ENCODE assay signal across 8 cellular contexts in genomic region chr5:111511174-111512025, GRCh38. TPM values are rescaled to one million over a fixed set of nuclear protein-coding genes. Genes with fewer than 3 reads are reported as not detected.
DNase-seq lines count a peak whose midpoint lies in the region; ATAC-seq and TF ChIP-seq lines count a peak whose summit lies in the region.

No MANE protein-coding gene starts in this region.

- peak overlapping the region; percentile 17; the same call in 1 of the 2 replicates for H2BK120ac ChIP-seq in IMR-90 (ENCODE audit: low read depth, low read length)

- POLR2A ChIA-PET in IMR-90 (lab: Charles Lee; ENCODE audit: unreplicated experiment), result no interaction called here
- POLR2A ChIA-PET in MCF 10A (lab: Yijun Ruan, JAX), result interaction anchor here (0.6 to 5.4 kb wide), 12 partner anchors 15 to 1456 kb away, joined by 3 to 105 read pairs (median 3); partner anchors contain the start of gene NREP

- peak overlapping the region; percentile 74 for H3K4me3 ChIP-seq in IMR-90 (ENCODE audit: insufficient read depth, low read depth, low read length)
- H3K4me3 ChIP-seq in left lung, result peak overlapping the region; percentile 77 to 91
- H3K4me3 ChIP-seq in testis, result peak overlapping the region; percentile 74 to 87

- peak overlapping the region; percentile 66 for H3K4me2 ChIP-seq in IMR-90 (ENCODE audit: low read depth, low read length)

- intact Hi-C loops in IMR-90 (cut with micrococcal nuclease) (loop anchor here (2.0 to 10.0 kb wide), 2 partner anchors 287 to 757 kb away; partner anchors contain the start of gene CAMK4), MCF 10A (cut with micrococcal nuclease) (no loop called here), left lung (cut with DNase I) (no loop called here), testis (cut with DNase I; ENCODE audit: low total_unique reads) (no loop called here)

- dilution Hi-C loops in IMR-90 (cut with HindIII; ENCODE audit: low sequenced_read_pairs, unreplicated experiment), result no loop called here

- H3K27me3 ChIP-seq in IMR-90 (ENCODE audit: control insufficient read depth, insufficient read depth, low read length), result no peaks in the 10 kb centered on the region
- no peaks in the 10 kb centered on the region for H3K27me3 ChIP-seq in left lung
- no peaks in the 10 kb centered on the region for H3K27me3 ChIP-seq in testis

- no peaks in the 10 kb centered on the region for H3K9me1 ChIP-seq in IMR-90 (ENCODE audit: insufficient read depth, low read length)

- in situ Hi-C loops in IMR-90 (cut with MboI; ENCODE audit: low sequenced_read_pairs), result no loop called here

- peak overlapping the region; percentile 90 for H2AFZ ChIP-seq in IMR-90 (replicated peaks; ENCODE audit: low read length, poor library complexity)

- no peaks in the 10 kb centered on the region for H3K36me3 Mint-ChIP-seq in MCF 10A (ENCODE audit: insufficient read depth, unreplicated experiment)

- no peak overlapping the region for H2BK5ac ChIP-seq in IMR-90 (ENCODE audit: low read depth, low read length, poor library complexity, severe bottlenecking)

- H3K9me3 Mint-ChIP-seq in MCF 10A (ENCODE audit: unreplicated experiment), result no peaks in the 10 kb centered on the region

- H3K23ac ChIP-seq in IMR-90 (ENCODE audit: low read depth, low read length), result peak overlapping the region; percentile 39; the same call in 1 of the 2 replicates

- peak overlapping the region; percentile 65; the same call in 1 of the 2 replicates for H3K4ac ChIP-seq in IMR-90 (ENCODE audit: low read depth, low read length)

- WGBS in IMR-90 (ENCODE audit: extremely low coverage in 2 of 2, insufficient read length in 1 of 2), 2 experiments, result 0% methylated on average over 1 of the region's 9 CpGs; no CpG with 5 or more reads in 1 of the 2 experiments
- 2 to 7% methylated on average over 2 to 9 of the region's 9 CpGs for WGBS in testis, 2 donors

- H3K27ac Mint-ChIP-seq in MCF 10A (ENCODE audit: low read depth, unreplicated experiment), result peak overlapping the region; percentile 65

- no peaks in the 10 kb centered on the region for H3K27me3 Mint-ChIP-seq in MCF 10A (ENCODE audit: insufficient read depth, unreplicated experiment)

- H3K56ac ChIP-seq in IMR-90 (ENCODE audit: extremely low read depth, insufficient read depth, low read length), result 0 out of 2 replicates have a peak overlapping the region, but pooled peaks have one; percentile 43

- H2AK9ac ChIP-seq in IMR-90 (replicated peaks; ENCODE audit: low read depth, low read length, poor library complexity), result peak overlapping the region; percentile 90

- H4K20me1 ChIP-seq in IMR-90 (ENCODE audit: insufficient read depth, low read length), result no peaks in the 10 kb centered on the region

- H2BK15ac ChIP-seq in IMR-90 (ENCODE audit: low read depth, low read length), result no peak overlapping the region

- H3K27ac ChIP-seq in IMR-90 (ENCODE audit: insufficient read depth, low read length) (no peak overlapping the region; the same call in 1 of the 2 replicates), left lung (peak overlapping the region; percentile 92 to 93), testis (peak overlapping the region; percentile 86 to 89)

- DNase-seq in CD1c-positive myeloid dendritic cell (ENCODE audit: extremely low spot score) (peak; percentile 20), IMR-90 (peak; percentile 40), MCF 10A (ENCODE audit: unreplicated experiment) (peak; percentile 28), left lung (no peak), testis (no peak), activated gamma-delta T cell treated with Interleukin-2 at 50 U/mL for 16 hours (no peak), NOMO-1 (lab: John Stamatoyannopoulos, UW; ENCODE audit: unreplicated experiment in 2 of 2) (no peak)

- H3K14ac ChIP-seq in IMR-90 (replicated peaks; ENCODE audit: low read depth, low read length), result peak overlapping the region; percentile 19

- H3K9ac ChIP-seq in IMR-90 (ENCODE audit: low read depth, low read length), result peak overlapping the region; percentile 41

- BruUV-seq in IMR-90 (replicated peaks; lab: Mats Ljungman, UMichigan) (TSS peak; percentile 55), MCF 10A (replicated peaks; lab: Mats Ljungman, UMichigan) (TSS peak; percentile 45)

- H4K5ac ChIP-seq in IMR-90 (ENCODE audit: low read depth, low read length), result peak overlapping the region; percentile 27; the same call in 1 of the 2 replicates

- peaks cover 0 to 15% of the 10 kb centered on the region in 2 experiments; a peak in 2 of 4 replicates for H3K79me1 ChIP-seq in IMR-90 (ENCODE audit: low read depth in 1 of 2, low read length in 2 of 2)

- peaks cover 38% of the 10 kb centered on the region for H3K4me1 Mint-ChIP-seq in MCF 10A (ENCODE audit: insufficient read depth, unreplicated experiment)

- H3K9me3 ChIP-seq in IMR-90 (ENCODE audit: control insufficient read depth, insufficient read depth, low read length), result no peaks in the 10 kb centered on the region
- H3K9me3 ChIP-seq in left lung, result no peaks in the 10 kb centered on the region
- no peaks in the 10 kb centered on the region for H3K9me3 ChIP-seq in testis

- no peak for TF ChIP-seq RAD21 in IMR-90 (IDR thresholded peaks at IDR 0.05; ENCODE audit: low read length)

- CTCF ChIA-PET in IMR-90 (lab: Yijun Ruan, JAX) (interaction anchor here (0.6 to 1.2 kb wide), 2 partner anchors 20 to 137 kb away, joined by 4 to 6 read pairs; no protein-coding TSS in a partner anchor), MCF 10A (lab: Yijun Ruan, JAX) (interaction anchor here (0.6 to 1.8 kb wide), 5 partner anchors 14 to 355 kb away, joined by 3 to 5 read pairs (median 3); no protein-coding TSS in a partner anchor)

- H2BK20ac ChIP-seq in IMR-90 (ENCODE audit: low read depth, low read length), result no peak overlapping the region

- ATAC-seq in GM21390 (IDR thresholded peaks at IDR 0.05; ENCODE audit: unreplicated experiment), result peak; percentile 12
- peak; percentile 1 for ATAC-seq in IMR-90 (ENCODE audit: low read depth)
- peak; percentile 24 for ATAC-seq in left lung

- TF ChIP-seq POLR2A in IMR-90 (IDR thresholded peaks at IDR 0.05; ENCODE audit: low read depth, low read length), result no peak
- no peak for TF ChIP-seq POLR2A in testis (IDR thresholded peaks at IDR 0.05)

- H3K18ac ChIP-seq in IMR-90 (ENCODE audit: low read depth, low read length), result no peak overlapping the region

- H4K8ac ChIP-seq in IMR-90 (ENCODE audit: low read depth in 2 of 2, low read length in 2 of 2), result peak overlapping the region; percentile 6 to 54; a peak in 1 of 4 replicates

- no peaks in the 10 kb centered on the region for H3K36me3 ChIP-seq in IMR-90 (ENCODE audit: control insufficient read depth, insufficient read depth, low read length)
- no peaks in the 10 kb centered on the region for H3K36me3 ChIP-seq in left lung
- no peaks in the 10 kb centered on the region for H3K36me3 ChIP-seq in testis (ENCODE audit: low read depth, missing control alignments)

- H2AK5ac ChIP-seq in IMR-90 (ENCODE audit: low read depth, low read length), result no peak overlapping the region

- peak overlapping the region; percentile 76 for H3K4me3 Mint-ChIP-seq in MCF 10A (ENCODE audit: unreplicated experiment)

- TF ChIP-seq CTCF in IMR-90 (conservative IDR thresholded peaks at IDR 0.05; ENCODE audit: low read depth, low read length) (no peak), MCF 10A (IDR thresholded peaks at IDR 0.05; ENCODE audit: unreplicated experiment) (no peak), left lung (IDR thresholded peaks at IDR 0.05) (no peak), testis (IDR thresholded peaks at IDR 0.05) (no peak)

- H3K4me1 ChIP-seq in IMR-90 (ENCODE audit: control insufficient read depth, insufficient read depth, low read length), result no peaks in the 10 kb centered on the region
- H3K4me1 ChIP-seq in left lung, result peaks cover 0 to 39% of the 10 kb centered on the region in 2 donors
- H3K4me1 ChIP-seq in testis, result no peaks in the 10 kb centered on the region

- no peak overlapping the region for H4K91ac ChIP-seq in IMR-90 (ENCODE audit: insufficient read depth, low read depth, low read length)

TF ChIP-seq in IMR-90, 13 proteins besides CTCF, POLR2A, EP300 and RAD21:
- TF ChIP-seq RFX5 (IDR thresholded peaks at IDR 0.05; ENCODE audit: low read depth, low read length) (no peak), USF2 (IDR thresholded peaks at IDR 0.05; ENCODE audit: low read depth, low read length) (no peak), CHD1 (IDR thresholded peaks at IDR 0.05; ENCODE audit: low read depth, low read length) (no peak), BHLHE40 (IDR thresholded peaks at IDR 0.05; ENCODE audit: low read depth, low read length) (no peak), SMC3 (IDR thresholded peaks at IDR 0.05; ENCODE audit: low read depth, low read length) (no peak), MAZ (IDR thresholded peaks at IDR 0.05; ENCODE audit: borderline replicate concordance, low read depth, low read length) (no peak), MAFK (IDR thresholded peaks at IDR 0.05; ENCODE audit: low read depth, low read length) (no peak), CEBPB (IDR thresholded peaks at IDR 0.05; ENCODE audit: low read depth, low read length) (no peak), NFE2L2 (IDR thresholded peaks at IDR 0.05; ENCODE audit: low read depth, low read length) (no peak), MXI1 (IDR thresholded peaks at IDR 0.05; ENCODE audit: borderline replicate concordance, low read depth, low read length) (no peak)

RNA-seq across cellular contexts. Expression of gene STARD4, which starts 0.9 kb away (rescaled TPM):
- 30.3 and 63.0 TPM in 2 replicates for total RNA-seq in IMR-90 (2012; rRNA removed)
- 15.9 and 21.5 TPM in 2 replicates for polyA plus RNA-seq in IMR-90 (2012; rRNA removed)
- polyA plus RNA-seq in IMR-90 (2012; cell fraction: cytosol; rRNA removed), result 4.1 and 10.6 TPM in 2 replicates
- polyA plus RNA-seq in IMR-90 (2012; cell fraction: nucleus; rRNA removed; ENCODE audit: low replicate concordance), result 4.4 and 26.9 TPM in 2 replicates
- total RNA-seq in MCF 10A (2022), result 31.1 and 33.1 TPM in 2 replicates
- total RNA-seq in left lung, result 10 to 100 TPM; 39.6 to 68.2 TPM
- total RNA-seq in testis, result 10 to 100 TPM; 13.5 to 18.0 TPM
- polyA plus RNA-seq in testis (ENCODE audit: insufficient read depth, low read depth, low replicate concordance), result 8.0 TPM

Comparison
In these comparisons a context has a peak if more than half of its experiments do, and no peak if none do; other contexts are left out.
1. DNase-seq: peak in CD1c-positive myeloid dendritic cell (single experiment), IMR-90 (single experiment) and MCF 10A (single experiment); none in left lung (0 of 2), testis (single experiment), activated gamma-delta T cell treated with Interleukin-2 at 50 U/mL for 16 hours (single experiment) and NOMO-1 (0 of 2).
2. Peak in every context shown above with its lines, with median percentiles within 50 percentile points of each other: ATAC-seq and H3K4me3 ChIP-seq.